In genomic region chr12:103958621-103959020, GRCh38 we compare ENCODE assay signal across 18 cellular contexts. TPM values are rescaled to one million over a fixed set of nuclear protein-coding genes. Genes with fewer than 3 reads are reported as not detected.
DNase-seq lines count a peak whose midpoint lies in the region; ATAC-seq and TF ChIP-seq lines count a peak whose summit lies in the region.
"Had no signal": no experiment of that assay in that cellular context is flagged by ENCODE, and none has a peak within 500 bp of the region (broad histone marks: within the 10 kb centered on the region; RNA-seq: fewer than 3 reads in every experiment).

No MANE protein-coding gene starts in this region.

- H3K79me2 ChIP-seq in SK-N-SH (ENCODE audit: insufficient read depth), result peaks cover 46% of the 10 kb centered on the region

- TF ChIP-seq EP300 in SK-N-SH (IDR thresholded peaks at IDR 0.05; ENCODE audit: borderline replicate concordance in 1 of 2, low read depth in 1 of 2, low read length in 1 of 2), result no peak

- peak overlapping the region in 4 of 7 donors; percentile 46 to 91 (median 74) for H3K27ac Mint-ChIP-seq in CD4-positive, alpha-beta memory T cell
- H3K27ac Mint-ChIP-seq in natural killer cell, result peak overlapping the region; percentile 33 to 58
- no peak overlapping the region for H3K27ac Mint-ChIP-seq in activated CD8-positive, alpha-beta memory T cell treated with anti-CD3 and anti-CD28 coated beads, Interleukin-2, amount 10 ng/mL, durations not matched to agents 7 days and 5 days
- H3K27ac Mint-ChIP-seq: memory B cell had no signal

- intact Hi-C loops in CD4-positive, alpha-beta memory T cell (cut with micrococcal nuclease), result no loop called here
- intact Hi-C loops in natural killer cell (cut with micrococcal nuclease), result loop anchor here (5.0 kb wide), 1 partner anchor 116 kb away; the partner anchor contains the start of gene NT5DC3

- H3K9me3 Mint-ChIP-seq in CD4-positive, alpha-beta memory T cell, result peaks cover 0 to 2% (median 0%) of the 10 kb centered on the region in 8 donors
- no peaks in the 10 kb centered on the region for H3K9me3 Mint-ChIP-seq in natural killer cell
- H3K9me3 Mint-ChIP-seq in activated CD8-positive, alpha-beta memory T cell treated with anti-CD3 and anti-CD28 coated beads, Interleukin-2, amount 10 ng/mL, durations not matched to agents 7 days and 5 days (ENCODE audit: low read depth), result no peaks in the 10 kb centered on the region
- H3K9me3 Mint-ChIP-seq: memory B cell had no signal

- no peak overlapping the region for H3K4me2 ChIP-seq in SK-N-SH

- H3K36me3 Mint-ChIP-seq in CD4-positive, alpha-beta memory T cell, result peaks cover 0 to 21% of the 10 kb centered on the region in 2 donors
- H3K36me3 Mint-ChIP-seq in natural killer cell, result no peaks in the 10 kb centered on the region
- peaks cover 16% of the 10 kb centered on the region for H3K36me3 Mint-ChIP-seq in activated CD8-positive, alpha-beta memory T cell treated with anti-CD3 and anti-CD28 coated beads, Interleukin-2, amount 10 ng/mL, durations not matched to agents 7 days and 5 days

- 67% methylated on average over 1 of the region's 1 CpG for WGBS in SK-N-SH (ENCODE audit: low lambda C conversion rate)

- H3K4me3 ChIP-seq in SK-N-SH (ENCODE audit: low read depth in 2 of 2, low read length in 1 of 2), result no peak overlapping the region
- no peak overlapping the region for H3K4me3 ChIP-seq in CD4-positive, alpha-beta memory T cell (ENCODE audit: low read length in 2 of 2)
- H3K4me3 ChIP-seq: skin epidermis, tibial nerve had no signal

- H3K4me1 ChIP-seq in SK-N-SH (ENCODE audit: control insufficient read depth in 1 of 2, insufficient read depth in 2 of 2, low read depth in 1 of 2, low read length in 1 of 2), result peaks cover 8 to 13% of the 10 kb centered on the region in 2 experiments; a peak in 3 of 4 replicates
- peaks cover 16% of the 10 kb centered on the region for H3K4me1 ChIP-seq in CD4-positive, alpha-beta memory T cell (ENCODE audit: insufficient read depth, low read length)

- peak overlapping the region; percentile 16 to 44; a peak in 1 of 4 replicates for H3K27ac ChIP-seq in SK-N-SH (ENCODE audit: low read depth in 2 of 2, low read length in 1 of 2)
- no peak overlapping the region for H3K27ac ChIP-seq in CD4-positive, alpha-beta memory T cell (ENCODE audit: low read depth, low read length)
- peak overlapping the region; percentile 95 for H3K27ac ChIP-seq in VCaP
- H3K27ac ChIP-seq: WERI-Rb-1 had no signal

- CTCF ChIA-PET in SK-N-SH (lab: Yijun Ruan, JAX), result interaction anchor here (2.7 kb wide), 1 partner anchor 150 kb away, joined by 10 read pairs; no protein-coding TSS in a partner anchor
- CTCF ChIA-PET in CD4-positive, alpha-beta memory T cell (lab: Charles Lee; ENCODE audit: partially characterized antibody), result interaction anchor here (1.1 kb wide), 1 partner anchor 10 kb away, joined by 3 read pairs; no protein-coding TSS in a partner anchor
- CTCF ChIA-PET in activated CD8-positive, alpha-beta memory T cell treated with anti-CD3 and anti-CD28 coated beads, Interleukin-2, amount 10 ng/mL, durations not matched to agents 7 days and 5 days (lab: Charles Lee), result no interaction called here

- H3K9me2 ChIP-seq in SK-N-SH, result no peaks in the 10 kb centered on the region

- no peak for DNase-seq in SK-N-SH
- no peak for DNase-seq in CD4-positive, alpha-beta memory T cell
- no peak for DNase-seq in natural killer cell
- DNase-seq in activated CD8-positive, alpha-beta memory T cell treated with anti-CD3 and anti-CD28 coated beads, Interleukin-2, amount 10 ng/mL, durations not matched to agents 7 days and 5 days, result no peak
- no peak for DNase-seq in NCI-H187 treated with DMSO at 0.1 percent for 48 hours (lab: John Stamatoyannopoulos, UW)
- DNase-seq: 8988T, foreskin melanocyte, MM.1S, NCI-H1930, NCI-H524 treated with DMSO at 0.1 percent for 48 hours, nucleus accumbens, WERI-Rb-1 had no signal

- H3K4me1 Mint-ChIP-seq in CD4-positive, alpha-beta memory T cell, result peaks cover 16 to 41% (median 30%) of the 10 kb centered on the region in 4 donors
- H3K4me1 Mint-ChIP-seq in natural killer cell, result peaks cover 31% of the 10 kb centered on the region in 2 donors
- peaks cover 29% of the 10 kb centered on the region for H3K4me1 Mint-ChIP-seq in activated CD8-positive, alpha-beta memory T cell treated with anti-CD3 and anti-CD28 coated beads, Interleukin-2, amount 10 ng/mL, durations not matched to agents 7 days and 5 days

- no peak for TF ChIP-seq CTCF in SK-N-SH (IDR thresholded peaks at IDR 0.05)
- no peak for TF ChIP-seq CTCF in VCaP (conservative IDR thresholded peaks at IDR 0.05)
- no peak for TF ChIP-seq CTCF in natural killer cell (IDR thresholded peaks at IDR 0.05)

- no peak overlapping the region for H2AFZ ChIP-seq in SK-N-SH (ENCODE audit: low read depth)

- TF ChIP-seq RAD21 in SK-N-SH (IDR thresholded peaks at IDR 0.05; ENCODE audit: low read length), result no peak

- no peaks in the 10 kb centered on the region for H3K27me3 ChIP-seq in SK-N-SH (ENCODE audit: insufficient read depth)
- no peaks in the 10 kb centered on the region for H3K27me3 ChIP-seq in CD4-positive, alpha-beta memory T cell (ENCODE audit: insufficient read depth, low read length)
- H3K27me3 ChIP-seq: tibial nerve had no signal

- H3K4me3 Mint-ChIP-seq in CD4-positive, alpha-beta memory T cell, result peak overlapping the region in 2 of 8 donors; percentile 27 to 70
- peak overlapping the region; percentile 17 for H3K4me3 Mint-ChIP-seq in natural killer cell
- H3K4me3 Mint-ChIP-seq in activated CD8-positive, alpha-beta memory T cell treated with anti-CD3 and anti-CD28 coated beads, Interleukin-2, amount 10 ng/mL, durations not matched to agents 7 days and 5 days, result no peak overlapping the region
- H3K4me3 Mint-ChIP-seq: memory B cell had no signal

- ATAC-seq in SK-N-SH treated with all-trans-retinoic acid at 6 μM for 48 hours (no peak), natural killer cell (no peak), HG03520 (IDR thresholded peaks at IDR 0.05; ENCODE audit: unreplicated experiment) (no peak)
- ATAC-seq in activated CD8-positive, alpha-beta memory T cell treated with anti-CD3 and anti-CD28 coated beads, Interleukin-2, amount 10 ng/mL, durations not matched to agents 7 days and 5 days, result no peak

- H3K27me3 Mint-ChIP-seq in CD4-positive, alpha-beta memory T cell, result no peaks in the 10 kb centered on the region
- H3K27me3 Mint-ChIP-seq in natural killer cell (ENCODE audit: low read depth in 2 of 2), result no peaks in the 10 kb centered on the region
- H3K27me3 Mint-ChIP-seq in activated CD8-positive, alpha-beta memory T cell treated with anti-CD3 and anti-CD28 coated beads, Interleukin-2, amount 10 ng/mL, durations not matched to agents 7 days and 5 days, result no peaks in the 10 kb centered on the region
- H3K27me3 Mint-ChIP-seq: memory B cell had no signal

- H3F3A ChIP-seq in SK-N-SH (replicated peaks; ENCODE audit: insufficient read depth), result peaks cover 23% of the 10 kb centered on the region

- H3K9ac ChIP-seq in SK-N-SH, result no peak overlapping the region

- no peaks in the 10 kb centered on the region for H4K20me1 ChIP-seq in SK-N-SH (ENCODE audit: insufficient read depth)

- no peaks in the 10 kb centered on the region for H3K9me3 ChIP-seq in SK-N-SH
- H3K9me3 ChIP-seq in CD4-positive, alpha-beta memory T cell (ENCODE audit: control insufficient read depth in 1 of 2, low read length in 2 of 2), result no peaks in the 10 kb centered on the region
- H3K9me3 ChIP-seq: tibial nerve had no signal

- POLR2A ChIA-PET in SK-N-SH (lab: Yijun Ruan, JAX), result no interaction called here
- POLR2A ChIA-PET in CD4-positive, alpha-beta memory T cell (lab: Charles Lee; ENCODE audit: partially characterized antibody), result interaction anchor here (1.2 to 5.9 kb wide), 4 partner anchors 7 to 35 kb away, joined by 3 to 210 read pairs (median 48); partner anchors contain the start of genes HSP90B1 and TDG

- H3K36me3 ChIP-seq in SK-N-SH (replicated peaks in 1 of 2; ENCODE audit: control insufficient read depth in 1 of 2, insufficient read depth in 2 of 2, low read length in 1 of 2), result peaks cover 10 to 18% of the 10 kb centered on the region in 2 experiments
- H3K36me3 ChIP-seq in CD4-positive, alpha-beta memory T cell (ENCODE audit: insufficient read depth, low read length), result peaks cover 9% of the 10 kb centered on the region

TF ChIP-seq in SK-N-SH, 30 proteins besides CTCF, POLR2A, EP300 and RAD21:
- TF ChIP-seq RCOR1 (IDR thresholded peaks at IDR 0.05; ENCODE audit: low read length) (no peak), RFX5 (IDR thresholded peaks at IDR 0.05; ENCODE audit: low read length) (no peak)
TF ChIP-seq in SK-N-SH: peak in this region for 0.

TF ChIP-seq in SK-N-SH treated with all-trans-retinoic acid at 6 μM for 48 hours, 23 proteins besides CTCF, POLR2A, EP300 and RAD21 (continues in another document):
- TF ChIP-seq ARNTL (CRISPR knock-in tag; IDR thresholded peaks at IDR 0.05; ENCODE audit: borderline replicate concordance, low read depth) (no peak), ZNF70 (CRISPR knock-in tag; IDR thresholded peaks at IDR 0.05) (no peak), GLIS3 (CRISPR knock-in tag; IDR thresholded peaks at IDR 0.05) (no peak), TCF4 (CRISPR knock-in tag; IDR thresholded peaks at IDR 0.05; ENCODE audit: borderline replicate concordance) (no peak), RARB (CRISPR knock-in tag; IDR thresholded peaks at IDR 0.05) (no peak), ZNF8 (CRISPR knock-in tag; IDR thresholded peaks at IDR 0.05) (no peak), BACH2 (CRISPR knock-in tag; IDR thresholded peaks at IDR 0.05; ENCODE audit: borderline replicate concordance) (no peak)

RNA-seq across cellular contexts. Expression of gene TDG, which starts 7.1 kb away (rescaled TPM):
- 11.3 and 17.9 TPM in 2 replicates for polyA plus RNA-seq in SK-N-SH (2012; rRNA removed)
- 16.7 and 18.8 TPM in 2 replicates for polyA plus RNA-seq in SK-N-SH (2012; cell fraction: cytosol; rRNA removed)
- polyA plus RNA-seq in SK-N-SH (2012; cell fraction: nucleus; rRNA removed), result 9.1 and 20.7 TPM in 2 replicates
- 10 to 100 TPM; 35.1 to 38.3 TPM for total RNA-seq in CD4-positive, alpha-beta memory T cell
- 10 to 100 TPM; 12.9 to 19.3 TPM for polyA plus RNA-seq in CD4-positive, alpha-beta memory T cell
- 10 to 100 TPM; 28.2 to 28.7 (median 28.7) TPM for total RNA-seq in natural killer cell
- total RNA-seq in activated CD8-positive, alpha-beta memory T cell treated with anti-CD3 and anti-CD28 coated beads, Interleukin-2, amount 10 ng/mL, durations not matched to agents 7 days and 5 days, result 10 to 100 TPM; 29.4 to 46.5 TPM

RNA-seq across cellular contexts. Expression of gene HSP90B1, which starts 28.4 kb away (rescaled TPM):
- 420 and 482 TPM in 2 replicates for polyA plus RNA-seq in SK-N-SH (2012; rRNA removed)
- polyA plus RNA-seq in SK-N-SH (2012; cell fraction: cytosol; rRNA removed), result 567 and 850 TPM in 2 replicates
- polyA plus RNA-seq in SK-N-SH (2012; cell fraction: nucleus; rRNA removed), result 246 and 538 TPM in 2 replicates
- total RNA-seq in CD4-positive, alpha-beta memory T cell, result 100 to 1,000 TPM; 515 to 534 TPM
- 100 to 1,000 TPM; 199 to 253 TPM for polyA plus RNA-seq in CD4-positive, alpha-beta memory T cell
- 100 to 1,000 TPM; 282 to 390 (median 389) TPM for total RNA-seq in natural killer cell
- 100 to 1,000 TPM; 324 to 489 TPM for total RNA-seq in activated CD8-positive, alpha-beta memory T cell treated with anti-CD3 and anti-CD28 coated beads, Interleukin-2, amount 10 ng/mL, durations not matched to agents 7 days and 5 days
